Comparison of ENCODE assay signal across 16 cellular contexts in the genomic region with DNA sequence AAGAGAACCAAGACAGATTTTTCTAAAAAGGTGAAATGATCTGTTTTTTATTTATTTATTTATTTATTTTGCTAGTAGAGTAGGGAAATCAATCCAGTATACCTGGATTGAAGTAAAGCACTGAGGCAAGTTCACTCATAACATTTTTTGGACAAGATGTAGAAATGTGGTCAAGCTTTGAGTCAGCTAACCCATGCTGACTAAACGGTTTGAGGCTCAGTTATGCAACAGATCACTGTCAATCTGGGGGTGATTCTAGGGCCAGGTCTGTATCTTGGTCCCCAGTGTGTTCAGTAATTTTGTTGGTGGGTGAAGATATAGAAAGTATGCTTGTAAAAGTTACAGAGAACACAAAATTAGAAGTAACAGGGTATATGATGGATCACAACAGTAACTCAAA.
A peak's percentile ranks its signal among the peaks of the same experiment; 100 is the strongest.
DNase-seq lines count a peak whose midpoint lies in the region; ATAC-seq and TF ChIP-seq lines count a peak whose summit lies in the region.
"Had no signal": no experiment of that assay in that cellular context is flagged by ENCODE, and none has a peak within 500 bp of the region (broad histone marks: within the 10 kb centered on the region; RNA-seq: fewer than 3 reads in every experiment).

No MANE protein-coding gene starts in this region.

- peak; percentile 53 to 69 for ATAC-seq in activated T-cell treated with anti-CD3 and anti-CD28 coated beads, Interleukin-2, amount 50 U/mL, for 72 hours (replicated peaks in 1 of 2)
- ATAC-seq in activated CD8-positive, alpha-beta T cell treated with anti-CD3 and anti-CD28 coated beads, Interleukin-2, amount 10 ng/mL, durations not matched to agents 7 days and 5 days = no peak
- ATAC-seq in omental fat pad (ENCODE audit: low FRiP score) = no peak
- ATAC-seq: A549, heart left ventricle, left ventricle myocardium superior had no signal

- peak overlapping the region; percentile 78 for H3K27ac Mint-ChIP-seq in activated T-cell treated with anti-CD3 and anti-CD28 coated beads, Interleukin-2, amount 50 U/mL, for 72 hours
- no peak overlapping the region for H3K27ac Mint-ChIP-seq in activated CD8-positive, alpha-beta T cell treated with anti-CD3 and anti-CD28 coated beads, Interleukin-2, amount 10 ng/mL, durations not matched to agents 7 days and 5 days
- H3K27ac Mint-ChIP-seq: neural progenitor cell had no signal

- DNase-seq in activated T-cell treated with anti-CD3 and anti-CD28 coated beads, Interleukin-2, amount 50 U/mL, for 72 hours = peak in 1 of 2 donors; percentile 7
- DNase-seq in activated T-cell treated with anti-CD3 and anti-CD28 coated beads, Interleukin-2, amount 50 U/mL, for 48 hours = no peak
- DNase-seq in NB4 (ENCODE audit: low read depth) (peak; percentile 84), cardiac fibroblast (ENCODE audit: low read depth in 2 of 2) (peak; percentile 69 to 82), stromal cell of bone marrow (ENCODE audit: low read depth) (peak; percentile 83), omental fat pad (ENCODE audit: low spot score) (no peak), NCI-H524 treated with DMSO at 0.1 percent for 48 hours (lab: John Stamatoyannopoulos, UW) (no peak)
- DNase-seq in activated CD8-positive, alpha-beta T cell treated with anti-CD3 and anti-CD28 coated beads, Interleukin-2, amount 10 ng/mL, durations not matched to agents 7 days and 5 days = no peak
- DNase-seq: DMS 273 treated with DMSO at 0.1 percent for 48 hours, heart left ventricle, left ventricle myocardium superior, NCI-H345, spleen, transverse colon had no signal

- peaks cover 11% of the 10 kb centered on the region for H3K4me1 Mint-ChIP-seq in activated T-cell treated with anti-CD3 and anti-CD28 coated beads, Interleukin-2, amount 50 U/mL, for 72 hours (ENCODE audit: low read depth)
- peaks cover 6% of the 10 kb centered on the region for H3K4me1 Mint-ChIP-seq in activated CD8-positive, alpha-beta T cell treated with anti-CD3 and anti-CD28 coated beads, Interleukin-2, amount 10 ng/mL, durations not matched to agents 7 days and 5 days (ENCODE audit: low read depth)
- H3K4me1 Mint-ChIP-seq: neural progenitor cell had no signal

- CTCF ChIA-PET in activated CD8-positive, alpha-beta T cell treated with anti-CD3 and anti-CD28 coated beads, Interleukin-2, amount 10 ng/mL, durations not matched to agents 7 days and 5 days (lab: Charles Lee) = no interaction called here

- POLR2A ChIA-PET in activated CD8-positive, alpha-beta T cell treated with anti-CD3 and anti-CD28 coated beads, Interleukin-2, amount 10 ng/mL, durations not matched to agents 7 days and 5 days (lab: Charles Lee) = no interaction called here

- no peak overlapping the region for H3K4me3 Mint-ChIP-seq in activated T-cell treated with anti-CD3 and anti-CD28 coated beads, Interleukin-2, amount 50 U/mL, for 72 hours
- H3K4me3 Mint-ChIP-seq in activated CD8-positive, alpha-beta T cell treated with anti-CD3 and anti-CD28 coated beads, Interleukin-2, amount 10 ng/mL, durations not matched to agents 7 days and 5 days = no peak overlapping the region
- H3K4me3 Mint-ChIP-seq: neural progenitor cell had no signal

- TF ChIP-seq CTCF in NB4 (IDR thresholded peaks at IDR 0.05; ENCODE audit: low read depth, low read length) = no peak
- no peak for TF ChIP-seq CTCF in cardiac fibroblast (IDR thresholded peaks at IDR 0.05; ENCODE audit: low read depth, low read length)
- no peak for TF ChIP-seq CTCF in omental fat pad (IDR thresholded peaks at IDR 0.05)

- no peaks in the 10 kb centered on the region for H3K9me3 Mint-ChIP-seq in activated T-cell treated with anti-CD3 and anti-CD28 coated beads, Interleukin-2, amount 50 U/mL, for 72 hours
- no peaks in the 10 kb centered on the region for H3K9me3 Mint-ChIP-seq in activated CD8-positive, alpha-beta T cell treated with anti-CD3 and anti-CD28 coated beads, Interleukin-2, amount 10 ng/mL, durations not matched to agents 7 days and 5 days (ENCODE audit: insufficient read depth)
- H3K9me3 Mint-ChIP-seq: neural progenitor cell had no signal

- H3K36me3 Mint-ChIP-seq in activated T-cell treated with anti-CD3 and anti-CD28 coated beads, Interleukin-2, amount 50 U/mL, for 72 hours (ENCODE audit: insufficient read depth in 2 of 2) = no peaks in the 10 kb centered on the region
- H3K36me3 Mint-ChIP-seq in activated CD8-positive, alpha-beta T cell treated with anti-CD3 and anti-CD28 coated beads, Interleukin-2, amount 10 ng/mL, durations not matched to agents 7 days and 5 days (ENCODE audit: low read depth) = no peaks in the 10 kb centered on the region
- H3K36me3 Mint-ChIP-seq: neural progenitor cell had no signal

- H3K4me3 ChIP-seq in NB4 (ENCODE audit: low read depth, low read length) (no peak overlapping the region), cardiac fibroblast (replicated peaks in 1 of 2; ENCODE audit: low read depth in 2 of 2, low read length in 2 of 2) (no peak overlapping the region)
- H3K4me3 ChIP-seq: A549, heart left ventricle, neural progenitor cell, spleen, transverse colon had no signal

- no peak for TF ChIP-seq POLR2A in NB4 (IDR thresholded peaks at IDR 0.05; ENCODE audit: extremely low read depth, insufficient read length)

- peaks cover 6% of the 10 kb centered on the region for H3K27me3 Mint-ChIP-seq in activated T-cell treated with anti-CD3 and anti-CD28 coated beads, Interleukin-2, amount 50 U/mL, for 72 hours (ENCODE audit: low read depth)
- H3K27me3 Mint-ChIP-seq in activated CD8-positive, alpha-beta T cell treated with anti-CD3 and anti-CD28 coated beads, Interleukin-2, amount 10 ng/mL, durations not matched to agents 7 days and 5 days (ENCODE audit: low read depth) = peaks cover 7% of the 10 kb centered on the region

Comparison
In these comparisons a context has a peak if more than half of its experiments do, and no peak if none do; other contexts are left out.
1. ATAC-seq: peak in activated T-cell treated with anti-CD3 and anti-CD28 coated beads, Interleukin-2, amount 50 U/mL, for 72 hours (2 of 2); none in activated CD8-positive, alpha-beta T cell treated with anti-CD3 and anti-CD28 coated beads, Interleukin-2, amount 10 ng/mL, durations not matched to agents 7 days and 5 days (single experiment) and omental fat pad (single experiment).
2. DNase-seq: peak in NB4 (single experiment), cardiac fibroblast (2 of 2) and stromal cell of bone marrow (single experiment); none in activated T-cell treated with anti-CD3 and anti-CD28 coated beads, Interleukin-2, amount 50 U/mL, for 48 hours (0 of 2), activated CD8-positive, alpha-beta T cell treated with anti-CD3 and anti-CD28 coated beads, Interleukin-2, amount 10 ng/mL, durations not matched to agents 7 days and 5 days (single experiment), omental fat pad (single experiment) and NCI-H524 treated with DMSO at 0.1 percent for 48 hours (single experiment).